6 cellular contexts compared by ENCODE assay signal in the genomic region with DNA sequence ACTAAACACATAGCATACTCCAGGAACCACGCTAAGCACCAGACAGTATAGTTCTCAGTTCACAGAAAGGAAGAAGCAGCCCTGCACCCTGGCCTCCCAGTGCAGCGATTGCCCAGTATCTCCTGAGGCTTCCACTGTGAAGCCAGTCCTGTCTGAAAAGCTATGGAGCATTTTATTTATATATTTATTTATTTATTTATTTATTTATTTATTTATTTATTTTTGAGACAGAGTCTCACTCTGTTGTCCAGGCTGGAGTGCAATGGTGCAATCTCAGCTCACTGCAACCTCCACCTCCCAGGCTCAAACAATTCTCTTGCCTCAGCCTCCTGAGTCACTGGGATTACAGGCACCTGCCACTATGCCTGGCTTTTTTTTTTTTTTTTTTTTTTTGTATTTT. TPM values are rescaled to one million over a fixed set of nuclear protein-coding genes. Genes with fewer than 3 reads are reported as not detected.
"Had no signal": no experiment of that assay in that cellular context is flagged by ENCODE, and none has a peak within 500 bp of the region (broad histone marks: within the 10 kb centered on the region; RNA-seq: fewer than 3 reads in every experiment).

No MANE protein-coding gene starts in this region.

RNA-seq across cellular contexts. Expression of a gene that starts 25.5 kb away (rescaled TPM):
- total RNA-seq: GM23248, GM23338, H1, H4, H9, HFFc6 had no signal
- polyA plus RNA-seq: GM23248, GM23338, H1 had no signal
